8 cellular contexts compared by ENCODE assay signal in genomic region chr1:25431495-25432363, GRCh38. TPM values are rescaled to one million over a fixed set of nuclear protein-coding genes. Genes with fewer than 3 reads are reported as not detected.
DNase-seq lines count a peak whose midpoint lies in the region; ATAC-seq and TF ChIP-seq lines count a peak whose summit lies in the region.

No MANE protein-coding gene starts in this region.

- DNase-seq in EL = peak; percentile 18
- DNase-seq in OCI-LY7 (ENCODE audit: low spot score) = no peak
- DNase-seq in DMS153 treated with DMSO at 0.1 percent for 48 hours (lab: John Stamatoyannopoulos, UW; ENCODE audit: unreplicated experiment) = no peak
- DNase-seq in NCI-H2227 (lab: John Stamatoyannopoulos, UW; ENCODE audit: unreplicated experiment) = no peak

- BruUV-seq in OCI-LY7 (replicated peaks; lab: Mats Ljungman, UMichigan) = no TSS peak

- H3K9me3 ChIP-seq in OCI-LY7 (ENCODE audit: low read length) = no peaks in the 10 kb centered on the region
- no peaks in the 10 kb centered on the region for H3K9me3 ChIP-seq in duodenal mucosa (ENCODE audit: control insufficient read depth in 1 of 2, low read length in 2 of 2)
- H3K9me3 ChIP-seq in mucosa of rectum (ENCODE audit: control insufficient read depth in 2 of 2, low read length in 2 of 2) = no peaks in the 10 kb centered on the region

- peaks cover under 1% of the 10 kb centered on the region; the same call in 1 of the 2 replicates for H3K36me3 ChIP-seq in OCI-LY7 (ENCODE audit: insufficient read depth, low read length)
- no peaks in the 10 kb centered on the region for H3K36me3 ChIP-seq in duodenal mucosa (ENCODE audit: control insufficient read depth in 1 of 2, insufficient read depth in 2 of 2, low read length in 2 of 2)
- no peaks in the 10 kb centered on the region for H3K36me3 ChIP-seq in mucosa of rectum (ENCODE audit: control insufficient read depth in 2 of 2, insufficient read depth in 2 of 2, low read length in 2 of 2)

- H3K4me1 ChIP-seq in OCI-LY7 (ENCODE audit: insufficient read depth, low read length, poor library complexity, severe bottlenecking) (peaks cover 54% of the 10 kb centered on the region), duodenal mucosa (ENCODE audit: control insufficient read depth in 1 of 2, insufficient read depth in 2 of 2, low read length in 2 of 2) (peaks cover 48 to 52% of the 10 kb centered on the region in 2 donors), mucosa of rectum (ENCODE audit: control insufficient read depth in 2 of 2, insufficient read depth in 2 of 2, low read length in 2 of 2) (peaks cover 5 to 7% of the 10 kb centered on the region in 2 donors)

- H3K4me3 ChIP-seq in OCI-LY7 (ENCODE audit: low read depth, low read length, poor library complexity, severe bottlenecking) (peak overlapping the region; percentile 94), duodenal mucosa (ENCODE audit: low read depth in 1 of 2, low read length in 2 of 2) (peak overlapping the region; percentile 70 to 86), mucosa of rectum (ENCODE audit: low read length in 2 of 2) (peak overlapping the region; percentile 64 to 81)

- peaks cover 54% of the 10 kb centered on the region for H3K79me2 ChIP-seq in OCI-LY7 (ENCODE audit: insufficient read depth, low read depth, low read length)

- POLR2A ChIA-PET in OCI-LY7 (lab: Charles Lee) = interaction anchor here (0.7 to 1.3 kb wide), 5 partner anchors 10 to 1511 kb away, joined by 3 to 7 read pairs (median 4); no protein-coding TSS in a partner anchor

- ATAC-seq in HG02571 (IDR thresholded peaks at IDR 0.05; ENCODE audit: unreplicated experiment) (no peak), GM19467 (IDR thresholded peaks at IDR 0.05; ENCODE audit: unreplicated experiment) (no peak)

- H2AFZ ChIP-seq in OCI-LY7 (ENCODE audit: low read length) = no peak overlapping the region

- peak overlapping the region; percentile 95 for H3K4me2 ChIP-seq in OCI-LY7 (ENCODE audit: low read length)

- peaks cover 20% of the 10 kb centered on the region for H4K20me1 ChIP-seq in OCI-LY7 (ENCODE audit: insufficient read depth, low read length)

- H3K9ac ChIP-seq in duodenal mucosa (ENCODE audit: low read depth in 1 of 2, low read length in 2 of 2) = peak overlapping the region; percentile 27 to 71
- peak overlapping the region; percentile 64 to 84 for H3K9ac ChIP-seq in mucosa of rectum (ENCODE audit: low read depth in 1 of 2, low read length in 2 of 2)

- H3K27ac ChIP-seq in OCI-LY7 (ENCODE audit: low read depth, low read length, poor library complexity, severe bottlenecking) (peak overlapping the region; percentile 7), duodenal mucosa (ENCODE audit: low read depth, low read length) (peak overlapping the region; percentile 55), mucosa of rectum (ENCODE audit: low read depth in 2 of 2, low read length in 2 of 2) (peak overlapping the region; percentile 42 to 48)

- TF ChIP-seq CTCF in OCI-LY7 (conservative IDR thresholded peaks at IDR 0.05; ENCODE audit: low read length) = no peak

- CTCF ChIA-PET in OCI-LY7 (lab: Charles Lee; ENCODE audit: unreplicated experiment) = no interaction called here

- intact Hi-C loops in OCI-LY7 (cut with micrococcal nuclease; ENCODE audit: unreplicated experiment) = loop anchor here (10.0 kb wide), 1 partner anchor 687 kb away; the partner anchor contains the start of gene CLIC4

- H3K27me3 ChIP-seq in duodenal mucosa (ENCODE audit: control insufficient read depth in 1 of 2, insufficient read depth in 2 of 2, low read length in 2 of 2) = no peaks in the 10 kb centered on the region
- no peaks in the 10 kb centered on the region for H3K27me3 ChIP-seq in mucosa of rectum (ENCODE audit: control insufficient read depth in 2 of 2, insufficient read depth in 2 of 2, low read length in 2 of 2)

- no peaks in the 10 kb centered on the region for H3K9me2 ChIP-seq in OCI-LY7 (ENCODE audit: insufficient read depth, low read length)

RNA-seq across cellular contexts. Expression of gene MACO1, which starts 1.0 kb away (rescaled TPM):
- 8.8 and 11.8 TPM in 2 replicates for total RNA-seq in OCI-LY7 (2014; rRNA removed; shearing (Covaris generic))
- 18.6 and 18.7 TPM in 2 replicates for total RNA-seq in OCI-LY7 (2022)

RNA-seq across cellular contexts. Expression of gene RHCE, which starts 11.1 kb away (rescaled TPM):
- 0.21 and 0.63 TPM in 2 replicates for total RNA-seq in OCI-LY7 (2014; rRNA removed; shearing (Covaris generic))
- total RNA-seq in OCI-LY7 (2022) = not detected in 2 replicates
